ENCODE assay signal across 2 cellular contexts in the genomic region with DNA sequence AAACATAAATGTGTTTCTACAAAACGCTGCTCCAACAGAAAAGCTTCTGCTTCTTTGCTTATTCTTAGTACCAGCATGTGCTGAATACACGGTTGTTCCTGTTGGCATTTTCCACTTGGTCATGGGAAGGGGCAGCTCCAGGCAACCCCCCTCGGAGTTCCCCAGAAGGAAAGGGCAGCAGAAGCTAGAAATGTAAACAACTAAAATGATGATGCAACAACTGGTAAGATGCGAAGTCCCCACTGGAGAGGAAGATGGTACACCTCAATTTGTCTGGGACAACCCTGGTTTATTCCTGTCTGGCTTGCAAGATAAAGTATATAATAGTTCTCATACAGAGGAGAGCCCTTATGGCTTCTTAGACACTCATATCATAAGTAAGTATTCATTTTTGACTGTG.
TF ChIP-seq lines count a peak whose summit lies in the region.

No MANE protein-coding gene starts in this region.

TF ChIP-seq in HEK293, 187 proteins besides CTCF, POLR2A, EP300 and RAD21:
- TF ChIP-seq, protein P1, sequence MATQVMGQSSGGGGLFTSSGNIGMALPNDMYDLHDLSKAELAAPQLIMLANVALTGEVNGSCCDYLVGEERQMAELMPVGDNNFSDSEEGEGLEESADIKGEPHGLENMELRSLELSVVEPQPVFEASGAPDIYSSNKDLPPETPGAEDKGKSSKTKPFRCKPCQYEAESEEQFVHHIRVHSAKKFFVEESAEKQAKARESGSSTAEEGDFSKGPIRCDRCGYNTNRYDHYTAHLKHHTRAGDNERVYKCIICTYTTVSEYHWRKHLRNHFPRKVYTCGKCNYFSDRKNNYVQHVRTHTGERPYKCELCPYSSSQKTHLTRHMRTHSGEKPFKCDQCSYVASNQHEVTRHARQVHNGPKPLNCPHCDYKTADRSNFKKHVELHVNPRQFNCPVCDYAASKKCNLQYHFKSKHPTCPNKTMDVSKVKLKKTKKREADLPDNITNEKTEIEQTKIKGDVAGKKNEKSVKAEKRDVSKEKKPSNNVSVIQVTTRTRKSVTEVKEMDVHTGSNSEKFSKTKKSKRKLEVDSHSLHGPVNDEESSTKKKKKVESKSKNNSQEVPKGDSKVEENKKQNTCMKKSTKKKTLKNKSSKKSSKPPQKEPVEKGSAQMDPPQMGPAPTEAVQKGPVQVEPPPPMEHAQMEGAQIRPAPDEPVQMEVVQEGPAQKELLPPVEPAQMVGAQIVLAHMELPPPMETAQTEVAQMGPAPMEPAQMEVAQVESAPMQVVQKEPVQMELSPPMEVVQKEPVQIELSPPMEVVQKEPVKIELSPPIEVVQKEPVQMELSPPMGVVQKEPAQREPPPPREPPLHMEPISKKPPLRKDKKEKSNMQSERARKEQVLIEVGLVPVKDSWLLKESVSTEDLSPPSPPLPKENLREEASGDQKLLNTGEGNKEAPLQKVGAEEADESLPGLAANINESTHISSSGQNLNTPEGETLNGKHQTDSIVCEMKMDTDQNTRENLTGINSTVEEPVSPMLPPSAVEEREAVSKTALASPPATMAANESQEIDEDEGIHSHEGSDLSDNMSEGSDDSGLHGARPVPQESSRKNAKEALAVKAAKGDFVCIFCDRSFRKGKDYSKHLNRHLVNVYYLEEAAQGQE (tag by site-specific recombination; IDR thresholded peaks at IDR 0.05), result no peak
- no peak for TF ChIP-seq ZNF391 (tag by site-specific recombination; IDR thresholded peaks at IDR 0.05; ENCODE audit: borderline replicate concordance, low read depth)
- TF ChIP-seq, protein P2, sequence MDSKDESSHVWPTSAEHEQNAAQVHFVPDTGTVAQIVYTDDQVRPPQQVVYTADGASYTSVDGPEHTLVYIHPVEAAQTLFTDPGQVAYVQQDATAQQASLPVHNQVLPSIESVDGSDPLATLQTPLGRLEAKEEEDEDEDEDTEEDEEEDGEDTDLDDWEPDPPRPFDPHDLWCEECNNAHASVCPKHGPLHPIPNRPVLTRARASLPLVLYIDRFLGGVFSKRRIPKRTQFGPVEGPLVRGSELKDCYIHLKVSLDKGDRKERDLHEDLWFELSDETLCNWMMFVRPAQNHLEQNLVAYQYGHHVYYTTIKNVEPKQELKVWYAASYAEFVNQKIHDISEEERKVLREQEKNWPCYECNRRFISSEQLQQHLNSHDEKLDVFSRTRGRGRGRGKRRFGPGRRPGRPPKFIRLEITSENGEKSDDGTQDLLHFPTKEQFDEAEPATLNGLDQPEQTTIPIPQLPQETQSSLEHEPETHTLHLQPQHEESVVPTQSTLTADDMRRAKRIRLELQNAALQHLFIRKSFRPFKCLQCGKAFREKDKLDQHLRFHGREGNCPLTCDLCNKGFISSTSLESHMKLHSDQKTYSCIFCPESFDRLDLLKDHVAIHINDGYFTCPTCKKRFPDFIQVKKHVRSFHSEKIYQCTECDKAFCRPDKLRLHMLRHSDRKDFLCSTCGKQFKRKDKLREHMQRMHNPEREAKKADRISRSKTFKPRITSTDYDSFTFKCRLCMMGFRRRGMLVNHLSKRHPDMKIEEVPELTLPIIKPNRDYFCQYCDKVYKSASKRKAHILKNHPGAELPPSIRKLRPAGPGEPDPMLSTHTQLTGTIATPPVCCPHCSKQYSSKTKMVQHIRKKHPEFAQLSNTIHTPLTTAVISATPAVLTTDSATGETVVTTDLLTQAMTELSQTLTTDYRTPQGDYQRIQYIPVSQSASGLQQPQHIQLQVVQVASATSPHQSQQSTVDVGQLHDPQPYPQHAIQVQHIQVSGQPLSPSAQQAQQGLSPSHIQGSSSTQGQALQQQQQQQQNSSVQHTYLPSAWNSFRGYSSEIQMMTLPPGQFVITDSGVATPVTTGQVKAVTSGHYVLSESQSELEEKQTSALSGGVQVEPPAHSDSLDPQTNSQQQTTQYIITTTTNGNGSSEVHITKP (tag by site-specific recombination; IDR thresholded peaks at IDR 0.05), result peak; percentile 85

TF ChIP-seq in K562, 482 proteins besides CTCF, POLR2A, EP300 and RAD21 (continues in another document):
- TF ChIP-seq, protein P3, sequence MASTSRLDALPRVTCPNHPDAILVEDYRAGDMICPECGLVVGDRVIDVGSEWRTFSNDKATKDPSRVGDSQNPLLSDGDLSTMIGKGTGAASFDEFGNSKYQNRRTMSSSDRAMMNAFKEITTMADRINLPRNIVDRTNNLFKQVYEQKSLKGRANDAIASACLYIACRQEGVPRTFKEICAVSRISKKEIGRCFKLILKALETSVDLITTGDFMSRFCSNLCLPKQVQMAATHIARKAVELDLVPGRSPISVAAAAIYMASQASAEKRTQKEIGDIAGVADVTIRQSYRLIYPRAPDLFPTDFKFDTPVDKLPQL (IDR thresholded peaks at IDR 0.05; ENCODE audit: extremely low read depth, insufficient read length), result no peak
- TF ChIP-seq TRIM24 (IDR thresholded peaks at IDR 0.05) (peak; percentile 82 to 94), FOXA3 (CRISPR knock-in tag; conservative IDR thresholded peaks at IDR 0.05 in 1 of 2, IDR thresholded peaks at IDR 0.05 in 1 of 2) (peak in 1 of 2 experiments; percentile 84; a peak in 2 of 4 replicates), ZFP36 (IDR thresholded peaks at IDR 0.05; ENCODE audit: low read depth, low read length, partially characterized antibody) (peak; percentile 12), ARID1B (IDR thresholded peaks at IDR 0.05) (peak; percentile 52; the same call in 1 of the 2 replicates), JUND (IDR thresholded peaks at IDR 0.05; ENCODE audit: borderline replicate concordance, low read depth, low read length) (peak; percentile 85), JUND (tag; IDR thresholded peaks at IDR 0.05; ENCODE audit: borderline replicate concordance, low read depth, low read length) (peak; percentile 33; the same call in 2 of the 3 replicates), MBD2 (IDR thresholded peaks at IDR 0.05; ENCODE audit: borderline replicate concordance, low read depth) (no peak), FOXK2 (conservative IDR thresholded peaks at IDR 0.05 in 1 of 2, IDR thresholded peaks at IDR 0.05 in 1 of 2; ENCODE audit: low read depth in 2 of 2) (peak; percentile 84 to 87; a peak in 3 of 4 replicates), ZBTB7A (IDR thresholded peaks at IDR 0.05; ENCODE audit: borderline replicate concordance, control insufficient read depth, low read depth, low read length) (no peak), ZNF584 (CRISPR knock-in tag; IDR thresholded peaks at IDR 0.05; ENCODE audit: low read depth) (0 out of 2 replicates have a peak, but pooled peaks have one; percentile 25), ZSCAN32 (CRISPR knock-in tag; IDR thresholded peaks at IDR 0.05) (peak; percentile 96), SMARCA4 (IDR thresholded peaks at IDR 0.05) (peak; percentile 55; the same call in 1 of the 2 replicates), POLR2H (tag; IDR thresholded peaks at IDR 0.05; ENCODE audit: low read depth) (peak; percentile 26; the same call in 1 of the 2 replicates), ETV1 (tag; conservative IDR thresholded peaks at IDR 0.05; ENCODE audit: low read depth) (no peak), RBM34 (IDR thresholded peaks at IDR 0.05; ENCODE audit: borderline replicate concordance, insufficient read depth, low read length) (no peak), ZNF41 (CRISPR knock-in tag; conservative IDR thresholded peaks at IDR 0.05) (peak; percentile 55; the same call in 1 of the 2 replicates), NR2C1 (IDR thresholded peaks at IDR 0.05) (no peak), NR2C1 (tag; IDR thresholded peaks at IDR 0.05) (peak; percentile 27; the same call in 1 of the 2 replicates), JUNB (CRISPR knock-in tag; conservative IDR thresholded peaks at IDR 0.05) (0 out of 2 replicates have a peak, but pooled peaks have one; percentile 33), KLF6 (CRISPR knock-in tag; IDR thresholded peaks at IDR 0.05; ENCODE audit: borderline replicate concordance) (peak; percentile 22; the same call in 1 of the 2 replicates), CEBPG (CRISPR knock-in tag; IDR thresholded peaks at IDR 0.05) (peak; percentile 66), CEBPG (tag; conservative IDR thresholded peaks at IDR 0.05 in 1 of 2, IDR thresholded peaks at IDR 0.05 in 1 of 2) (peak; percentile 97 to 99), ATF1 (CRISPR knock-in tag; IDR thresholded peaks at IDR 0.05) (no peak), ATF1 (tag; IDR thresholded peaks at IDR 0.05) (no peak), CBX5 (IDR thresholded peaks at IDR 0.05; ENCODE audit: borderline replicate concordance, low read depth) (no peak), SRSF1 (IDR thresholded peaks at IDR 0.05; ENCODE audit: low read depth, low read length) (no peak), RCOR1 (IDR thresholded peaks at IDR 0.05; ENCODE audit: borderline replicate concordance in 1 of 2, low read depth in 2 of 2, low read length in 2 of 2) (peak in 1 of 2 experiments; percentile 76; a peak in 2 of 4 replicates), MECOM (CRISPR knock-in tag; IDR thresholded peaks at IDR 0.05) (0 out of 2 replicates have a peak, but pooled peaks have one; percentile 12), SMAD4 (CRISPR knock-in tag; conservative IDR thresholded peaks at IDR 0.05) (peak; percentile 78), ZNF79 (CRISPR knock-in tag; IDR thresholded peaks at IDR 0.05; ENCODE audit: low read depth) (peak; percentile 77)
- TF ChIP-seq, protein P4, sequence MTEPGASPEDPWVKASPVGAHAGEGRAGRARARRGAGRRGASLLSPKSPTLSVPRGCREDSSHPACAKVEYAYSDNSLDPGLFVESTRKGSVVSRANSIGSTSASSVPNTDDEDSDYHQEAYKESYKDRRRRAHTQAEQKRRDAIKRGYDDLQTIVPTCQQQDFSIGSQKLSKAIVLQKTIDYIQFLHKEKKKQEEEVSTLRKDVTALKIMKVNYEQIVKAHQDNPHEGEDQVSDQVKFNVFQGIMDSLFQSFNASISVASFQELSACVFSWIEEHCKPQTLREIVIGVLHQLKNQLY (CRISPR knock-in tag; conservative IDR thresholded peaks at IDR 0.05), result no peak
- TF ChIP-seq, protein P5, sequence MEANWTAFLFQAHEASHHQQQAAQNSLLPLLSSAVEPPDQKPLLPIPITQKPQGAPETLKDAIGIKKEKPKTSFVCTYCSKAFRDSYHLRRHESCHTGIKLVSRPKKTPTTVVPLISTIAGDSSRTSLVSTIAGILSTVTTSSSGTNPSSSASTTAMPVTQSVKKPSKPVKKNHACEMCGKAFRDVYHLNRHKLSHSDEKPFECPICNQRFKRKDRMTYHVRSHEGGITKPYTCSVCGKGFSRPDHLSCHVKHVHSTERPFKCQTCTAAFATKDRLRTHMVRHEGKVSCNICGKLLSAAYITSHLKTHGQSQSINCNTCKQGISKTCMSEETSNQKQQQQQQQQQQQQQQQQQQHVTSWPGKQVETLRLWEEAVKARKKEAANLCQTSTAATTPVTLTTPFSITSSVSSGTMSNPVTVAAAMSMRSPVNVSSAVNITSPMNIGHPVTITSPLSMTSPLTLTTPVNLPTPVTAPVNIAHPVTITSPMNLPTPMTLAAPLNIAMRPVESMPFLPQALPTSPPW (CRISPR knock-in tag; IDR thresholded peaks at IDR 0.05), result peak; percentile 55; the same call in 1 of the 2 replicates
- TF ChIP-seq, protein P6, sequence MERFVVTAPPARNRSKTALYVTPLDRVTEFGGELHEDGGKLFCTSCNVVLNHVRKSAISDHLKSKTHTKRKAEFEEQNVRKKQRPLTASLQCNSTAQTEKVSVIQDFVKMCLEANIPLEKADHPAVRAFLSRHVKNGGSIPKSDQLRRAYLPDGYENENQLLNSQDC (CRISPR knock-in tag; IDR thresholded peaks at IDR 0.05), result no peak
- TF ChIP-seq, protein P7, sequence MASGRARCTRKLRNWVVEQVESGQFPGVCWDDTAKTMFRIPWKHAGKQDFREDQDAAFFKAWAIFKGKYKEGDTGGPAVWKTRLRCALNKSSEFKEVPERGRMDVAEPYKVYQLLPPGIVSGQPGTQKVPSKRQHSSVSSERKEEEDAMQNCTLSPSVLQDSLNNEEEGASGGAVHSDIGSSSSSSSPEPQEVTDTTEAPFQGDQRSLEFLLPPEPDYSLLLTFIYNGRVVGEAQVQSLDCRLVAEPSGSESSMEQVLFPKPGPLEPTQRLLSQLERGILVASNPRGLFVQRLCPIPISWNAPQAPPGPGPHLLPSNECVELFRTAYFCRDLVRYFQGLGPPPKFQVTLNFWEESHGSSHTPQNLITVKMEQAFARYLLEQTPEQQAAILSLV (tag; IDR thresholded peaks at IDR 0.05), result peak; percentile 91
- TF ChIP-seq, protein P8, sequence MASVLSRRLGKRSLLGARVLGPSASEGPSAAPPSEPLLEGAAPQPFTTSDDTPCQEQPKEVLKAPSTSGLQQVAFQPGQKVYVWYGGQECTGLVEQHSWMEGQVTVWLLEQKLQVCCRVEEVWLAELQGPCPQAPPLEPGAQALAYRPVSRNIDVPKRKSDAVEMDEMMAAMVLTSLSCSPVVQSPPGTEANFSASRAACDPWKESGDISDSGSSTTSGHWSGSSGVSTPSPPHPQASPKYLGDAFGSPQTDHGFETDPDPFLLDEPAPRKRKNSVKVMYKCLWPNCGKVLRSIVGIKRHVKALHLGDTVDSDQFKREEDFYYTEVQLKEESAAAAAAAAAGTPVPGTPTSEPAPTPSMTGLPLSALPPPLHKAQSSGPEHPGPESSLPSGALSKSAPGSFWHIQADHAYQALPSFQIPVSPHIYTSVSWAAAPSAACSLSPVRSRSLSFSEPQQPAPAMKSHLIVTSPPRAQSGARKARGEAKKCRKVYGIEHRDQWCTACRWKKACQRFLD (CRISPR knock-in tag; IDR thresholded peaks at IDR 0.05), result peak; percentile 52; the same call in 1 of the 2 replicates
- TF ChIP-seq, protein P1 (CRISPR knock-in tag; IDR thresholded peaks at IDR 0.05; ENCODE audit: low read depth), result no peak
